In the genomic region with DNA sequence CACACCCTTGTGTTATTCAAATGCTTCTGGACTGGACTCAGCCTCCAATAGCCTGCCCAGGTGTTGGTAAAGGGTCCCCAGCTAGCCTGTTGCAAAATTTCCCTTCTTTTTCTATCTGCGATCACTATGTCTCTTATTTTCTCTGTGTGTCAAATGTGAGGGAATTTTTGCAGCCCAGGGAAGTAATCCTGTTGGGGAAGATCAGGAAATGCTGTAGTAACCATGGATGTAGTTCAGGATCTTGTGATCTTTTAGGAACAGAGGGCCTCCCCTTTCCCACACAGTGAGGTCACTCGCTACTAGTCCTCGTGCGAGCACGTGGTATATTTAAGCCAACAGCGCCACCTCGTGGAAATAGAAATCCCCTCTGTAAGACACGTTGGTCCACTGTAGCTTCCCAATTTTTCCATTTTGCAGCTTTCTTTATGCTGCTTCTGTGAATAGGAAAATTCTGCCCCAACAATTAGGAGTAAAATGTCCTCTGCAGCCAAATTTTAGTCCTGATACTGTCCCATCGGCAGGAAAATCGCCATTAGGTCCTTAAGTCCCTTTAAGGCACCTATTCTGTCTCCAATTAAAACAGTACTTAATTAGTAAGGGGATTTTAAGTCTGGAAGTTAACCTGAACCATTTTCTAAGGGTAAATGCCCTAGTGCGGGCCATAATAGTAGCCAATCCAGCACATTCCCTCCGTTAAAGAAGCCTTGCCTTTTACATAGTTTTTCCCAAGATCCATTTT, we compare ENCODE assay signal across 9 cellular contexts. TPM values are rescaled to one million over a fixed set of nuclear protein-coding genes. Genes with fewer than 3 reads are reported as not detected.
DNase-seq lines count a peak whose midpoint lies in the region; ATAC-seq and TF ChIP-seq lines count a peak whose summit lies in the region.
"Had no signal": no experiment of that assay in that cellular context is flagged by ENCODE, and none has a peak within 500 bp of the region (broad histone marks: within the 10 kb centered on the region; RNA-seq: fewer than 3 reads in every experiment).

No MANE protein-coding gene starts in this region.

- H3K4me3 Mint-ChIP-seq in osteocyte (ENCODE audit: unreplicated experiment), result no peak overlapping the region
- H3K4me3 Mint-ChIP-seq: memory B cell had no signal

- no peaks in the 10 kb centered on the region for H3K9me3 Mint-ChIP-seq in osteocyte (ENCODE audit: unreplicated experiment)

- peaks cover 42% of the 10 kb centered on the region for H3K9me3 ChIP-seq in AG04450 (ENCODE audit: control insufficient read depth, insufficient read depth, low read length)

- H3K27me3 ChIP-seq in AG04450 (ENCODE audit: control insufficient read depth, insufficient read depth, low read length), result no peaks in the 10 kb centered on the region

- peak; percentile 51 for TF ChIP-seq CTCF in AG04450 (IDR thresholded peaks at IDR 0.05; ENCODE audit: low read depth, low read length)
- TF ChIP-seq CTCF in GM12865 (IDR thresholded peaks at IDR 0.05; ENCODE audit: insufficient read depth, low read depth, low read length, missing control alignments), result peak; percentile 40
- peak; percentile 65 for TF ChIP-seq CTCF in osteocyte (IDR thresholded peaks at IDR 0.05)

- H3K4me1 Mint-ChIP-seq in osteocyte (ENCODE audit: unreplicated experiment), result no peaks in the 10 kb centered on the region
- H3K4me1 Mint-ChIP-seq: memory B cell had no signal

- no peak overlapping the region for H3K27ac ChIP-seq in AG04450 (ENCODE audit: low read depth, low read length)

- CTCF ChIA-PET in AG04450 (lab: Charles Lee), result interaction anchor here (0.5 to 3.4 kb wide), 7 partner anchors 9 to 446 kb away, joined by 3 to 17 read pairs (median 3); no protein-coding TSS in a partner anchor

- H3K36me3 Mint-ChIP-seq in osteocyte (ENCODE audit: unreplicated experiment), result no peaks in the 10 kb centered on the region

- H3K27me3 Mint-ChIP-seq in osteocyte (ENCODE audit: unreplicated experiment), result no peaks in the 10 kb centered on the region

- no peak overlapping the region for H3K27ac Mint-ChIP-seq in osteocyte (ENCODE audit: unreplicated experiment)
- H3K27ac Mint-ChIP-seq: memory B cell had no signal

- H3K4me3 ChIP-seq in AG04450 (ENCODE audit: low read depth, low read length) (no peak overlapping the region), GM12865 (ENCODE audit: low read depth, low read length) (no peak overlapping the region)

- DNase-seq in AG04450 (ENCODE audit: low read depth, low spot score) (no peak), GM12865 (ENCODE audit: low read depth) (peak; percentile 75), NCI-H82 treated with DMSO at 0.1 percent for 48 hours (lab: John Stamatoyannopoulos, UW; ENCODE audit: unreplicated experiment) (peak; percentile 51), fibroblast of gingiva (ENCODE audit: low read depth) (peak; percentile 62), osteocyte (ENCODE audit: extremely low spot score, unreplicated experiment) (no peak)
- peak; percentile 27 for DNase-seq in activated CD8-positive, alpha-beta memory T cell treated with anti-CD3 and anti-CD28 coated beads, Interleukin-2, amount 50 U/mL, for 24 hours (ENCODE audit: extremely low read depth)

- POLR2A ChIA-PET in AG04450 (lab: Yijun Ruan, JAX), result no interaction called here

- no peak for ATAC-seq in GM21529 (IDR thresholded peaks at IDR 0.05; ENCODE audit: unreplicated experiment)
- ATAC-seq in HG03097 (IDR thresholded peaks at IDR 0.05; ENCODE audit: low FRiP score, unreplicated experiment), result no peak

RNA-seq across cellular contexts. Expression of a gene that starts 4.0 kb away (rescaled TPM):
- not detected in 2 replicates for polyA plus RNA-seq in AG04450 (2011; rRNA removed)
- not detected in 2 replicates for polyA minus RNA-seq in AG04450 (2011; rRNA and poly(A)+ RNA removed)
- not detected in 2 replicates for total RNA-seq in osteocyte

RNA-seq across cellular contexts. Expression of a gene that starts 15.6 kb away (rescaled TPM):
- 4.1 and 5.6 TPM in 2 replicates for polyA plus RNA-seq in AG04450 (2011; rRNA removed)
- polyA minus RNA-seq in AG04450 (2011; rRNA and poly(A)+ RNA removed), result 15.5 and 18.6 TPM in 2 replicates
- total RNA-seq in osteocyte, result 17.2 and 19.8 TPM in 2 replicates

RNA-seq across cellular contexts. Expression of a gene that starts 49.2 kb away (rescaled TPM):
- polyA plus RNA-seq in AG04450 (2011; rRNA removed), result 6.2 and 6.8 TPM in 2 replicates
- polyA minus RNA-seq in AG04450 (2011; rRNA and poly(A)+ RNA removed), result 3.4 and 5.8 TPM in 2 replicates
- 15.4 and 16.5 TPM in 2 replicates for total RNA-seq in osteocyte

RNA-seq across cellular contexts. Expression of a gene that starts 49.3 kb away (rescaled TPM):
- polyA plus RNA-seq in AG04450 (2011; rRNA removed), result 6.5 and 10.2 TPM in 2 replicates
- 2.9 and 4.9 TPM in 2 replicates for polyA minus RNA-seq in AG04450 (2011; rRNA and poly(A)+ RNA removed)
- 7.8 and 8.2 TPM in 2 replicates for total RNA-seq in osteocyte

Comparison
In these comparisons a context has a peak if more than half of its experiments do, and no peak if none do; other contexts are left out.
1. DNase-seq: peak in GM12865 (single experiment), NCI-H82 treated with DMSO at 0.1 percent for 48 hours (single experiment), activated CD8-positive, alpha-beta memory T cell treated with anti-CD3 and anti-CD28 coated beads, Interleukin-2, amount 50 U/mL, for 24 hours (single experiment) and fibroblast of gingiva (single experiment); none in AG04450 (single experiment) and osteocyte (single experiment).
2. Peak in every context shown above with its lines, with median percentiles within 50 percentile points of each other: CTCF ChIP-seq.